Comparison of ENCODE assay signal across 8 cellular contexts in genomic region chr15:24956131-24956838, GRCh38. TPM values are rescaled to one million over a fixed set of nuclear protein-coding genes. Genes with fewer than 3 reads are reported as not detected.
DNase-seq lines count a peak whose midpoint lies in the region; ATAC-seq and TF ChIP-seq lines count a peak whose summit lies in the region.

No MANE protein-coding gene starts in this region.

- peak overlapping the region; percentile 62 to 84 for H3K9ac ChIP-seq in liver (ENCODE audit: low read depth in 1 of 2, low read length in 2 of 2)

- no peak for TF ChIP-seq CTCF in liver (IDR thresholded peaks at IDR 0.05; ENCODE audit: low read depth, low read length, missing input control)

- TF ChIP-seq POLR2A in GM18505 (IDR thresholded peaks at IDR 0.05; ENCODE audit: borderline replicate concordance, extremely low read depth, insufficient read depth, insufficient read length), result peak; percentile 41

- peak overlapping the region; percentile 72 to 84 for H3K27ac ChIP-seq in liver (ENCODE audit: low read depth in 1 of 2, low read length in 2 of 2)

- ATAC-seq in GM18505 (IDR thresholded peaks at IDR 0.05; ENCODE audit: unreplicated experiment) (peak; percentile 79), HG02970 (IDR thresholded peaks at IDR 0.05; ENCODE audit: low FRiP score, unreplicated experiment) (peak; percentile 65)

- no peak for TF ChIP-seq RAD21 in liver (IDR thresholded peaks at IDR 0.05)

- no peaks in the 10 kb centered on the region for H3K9me3 ChIP-seq in liver (ENCODE audit: control insufficient read depth in 4 of 4, low read length in 3 of 4)

- peak; percentile 66 for DNase-seq in NCI-H2107 treated with DMSO at 0.1 percent for 48 hours (lab: John Stamatoyannopoulos, UW; ENCODE audit: unreplicated experiment)
- DNase-seq in activated CD4-positive, alpha-beta T cell treated with anti-CD3 and anti-CD28 coated beads, Interleukin-2, amount 50 U/mL, for 1 hour, result peak; percentile 72
- peak; percentile 76 for DNase-seq in dermis blood vessel endothelial cell
- DNase-seq in stimulated activated CD4-positive, alpha-beta T cell treated with anti-CD3 and anti-CD28 coated beads, Interleukin-4, amount 100 ng/mL, for 1 hour, result peak; percentile 72
- DNase-seq in NOMO-1 treated with DMSO at 0.1 percent for 48 hours (lab: John Stamatoyannopoulos, UW; ENCODE audit: unreplicated experiment), result no peak

- no peaks in the 10 kb centered on the region for H3K36me3 ChIP-seq in liver (ENCODE audit: control insufficient read depth in 4 of 4, insufficient read depth in 3 of 4, low read depth in 1 of 4, low read length in 3 of 4)

- H3K4me1 ChIP-seq in liver (ENCODE audit: control insufficient read depth in 4 of 4, insufficient read depth in 4 of 4, low read length in 3 of 4), result peaks cover 0 to 13% (median 5%) of the 10 kb centered on the region in 4 donors

- no peaks in the 10 kb centered on the region for H3K27me3 ChIP-seq in liver (ENCODE audit: control insufficient read depth in 4 of 4, insufficient read depth in 4 of 4, low read length in 3 of 4)

- WGBS in liver, result 47% methylated on average over 28 of the region's 28 CpGs

- H3K4me3 ChIP-seq in liver (ENCODE audit: low read depth in 1 of 3, low read length in 3 of 3), result peak overlapping the region; percentile 52 to 93 (median 92)

TF ChIP-seq in liver, 16 proteins besides CTCF, POLR2A, EP300 and RAD21:
- peak; percentile 98 for TF ChIP-seq YY1 (IDR thresholded peaks at IDR 0.05)
- TF ChIP-seq SP1 (IDR thresholded peaks at IDR 0.05), result no peak

RNA-seq across cellular contexts. Expression of gene SNRPN, which starts 1.5 kb away (rescaled TPM):
- 109 and 120 TPM in 2 replicates for total RNA-seq in dermis blood vessel endothelial cell
- 10 to 100 TPM; 40.2 to 90.7 TPM for total RNA-seq in liver
- 10 to 100 TPM; 29.9 to 48.6 TPM for polyA plus RNA-seq in liver

RNA-seq across cellular contexts. Expression of gene SNURF, which starts 1.5 kb away (rescaled TPM):
- 5.0 and 7.5 TPM in 2 replicates for total RNA-seq in dermis blood vessel endothelial cell
- 10 to 100 TPM in 1 of 2 donors, 1 to 10 TPM in 1; 4.9 to 13.7 TPM for total RNA-seq in liver
- polyA plus RNA-seq in liver, result 1 to 10 TPM; 2.7 to 3.9 TPM
